In genomic region chr3:72380711-72381508, GRCh38 we compare ENCODE assay signal across 15 cellular contexts.
A peak's percentile ranks its signal among the peaks of the same experiment; 100 is the strongest.
DNase-seq lines count a peak whose midpoint lies in the region; ATAC-seq and TF ChIP-seq lines count a peak whose summit lies in the region.
"Had no signal": no experiment of that assay in that cellular context is flagged by ENCODE, and none has a peak within 500 bp of the region (broad histone marks: within the 10 kb centered on the region; RNA-seq: fewer than 3 reads in every experiment).

No MANE protein-coding gene starts in this region.

- H3K4me3 Mint-ChIP-seq in activated T-cell treated with anti-CD3 and anti-CD28 coated beads, Interleukin-2, amount 50 U/mL, for 24 hours, result no peak overlapping the region
- no peak overlapping the region for H3K4me3 Mint-ChIP-seq in T-helper 17 cell
- H3K4me3 Mint-ChIP-seq in CD8-positive, alpha-beta memory T cell, result no peak overlapping the region
- H3K4me3 Mint-ChIP-seq: nephron progenitor cell had no signal

- POLR2A ChIA-PET in CD8-positive, alpha-beta memory T cell (lab: Charles Lee), result no interaction called here

- TF ChIP-seq POLR2A in tibial nerve (IDR thresholded peaks at IDR 0.05), result no peak

- no peaks in the 10 kb centered on the region for H3K27me3 ChIP-seq in tibial nerve
- no peaks in the 10 kb centered on the region for H3K27me3 ChIP-seq in CD8-positive, alpha-beta memory T cell (ENCODE audit: insufficient read depth, low read length, poor library complexity, severe bottlenecking)
- H3K27me3 ChIP-seq: adrenal gland had no signal

- CTCF ChIA-PET in CD8-positive, alpha-beta memory T cell (lab: Charles Lee), result interaction anchor here (1.2 kb wide), 1 partner anchor 11 kb away, joined by 3 read pairs; no protein-coding TSS in a partner anchor

- peaks cover 65% of the 10 kb centered on the region for H3K36me3 Mint-ChIP-seq in activated T-cell treated with anti-CD3 and anti-CD28 coated beads, Interleukin-2, amount 50 U/mL, for 24 hours (ENCODE audit: low read depth)
- H3K36me3 Mint-ChIP-seq in T-helper 17 cell (ENCODE audit: low read depth), result peaks cover 6% of the 10 kb centered on the region
- H3K36me3 Mint-ChIP-seq in CD8-positive, alpha-beta memory T cell, result peaks cover 0 to 27% (median 0%) of the 10 kb centered on the region in 3 donors

- H3K27ac Mint-ChIP-seq in activated T-cell treated with anti-CD3 and anti-CD28 coated beads, Interleukin-2, amount 50 U/mL, for 24 hours, result peak overlapping the region; percentile 15
- H3K27ac Mint-ChIP-seq in T-helper 17 cell, result peak overlapping the region; percentile 54
- peak overlapping the region in 3 of 8 donors; percentile 37 to 69 (median 43) for H3K27ac Mint-ChIP-seq in CD8-positive, alpha-beta memory T cell
- H3K27ac Mint-ChIP-seq: nephron progenitor cell had no signal

- ATAC-seq in T-helper 17 cell, result no peak

- TF ChIP-seq EP300 in tibial nerve (IDR thresholded peaks at IDR 0.05), result no peak

- H3K9me3 ChIP-seq in T-helper 17 cell (ENCODE audit: control insufficient read depth, low read length, poor library complexity, severe bottlenecking) (no peaks in the 10 kb centered on the region), tibial nerve (no peaks in the 10 kb centered on the region)
- no peaks in the 10 kb centered on the region for H3K9me3 ChIP-seq in CD8-positive, alpha-beta memory T cell (ENCODE audit: low read length)
- H3K9me3 ChIP-seq: adrenal gland, HAP-1 had no signal

- H3K27me3 Mint-ChIP-seq in activated T-cell treated with anti-CD3 and anti-CD28 coated beads, Interleukin-2, amount 50 U/mL, for 24 hours, result no peaks in the 10 kb centered on the region
- no peaks in the 10 kb centered on the region for H3K27me3 Mint-ChIP-seq in T-helper 17 cell
- no peaks in the 10 kb centered on the region for H3K27me3 Mint-ChIP-seq in CD8-positive, alpha-beta memory T cell

- peaks cover 0 to 10% (median 0%) of the 10 kb centered on the region in 3 donors for H3K36me3 ChIP-seq in tibial nerve
- H3K36me3 ChIP-seq in CD8-positive, alpha-beta memory T cell (ENCODE audit: insufficient read depth, low read length), result peaks cover 4% of the 10 kb centered on the region

- TF ChIP-seq CTCF in tibial nerve (IDR thresholded peaks at IDR 0.05), result no peak

- DNase-seq in activated T-cell treated with anti-CD3 and anti-CD28 coated beads, Interleukin-2, amount 50 U/mL, for 24 hours, result no peak
- DNase-seq in activated T-cell treated with anti-CD3 and anti-CD28 coated beads, Interleukin-2, amount 50 U/mL, for 1 hour, result no peak
- no peak for DNase-seq in T-helper 17 cell
- peak; percentile 14 for DNase-seq in kidney tubule cell (ENCODE audit: low spot score)
- DNase-seq in tibial nerve (ENCODE audit: low spot score in 2 of 2), result no peak
- no peak for DNase-seq in HT-29 (ENCODE audit: low spot score)
- no peak for DNase-seq in NCI-H774 (lab: John Stamatoyannopoulos, UW)
- no peak for DNase-seq in CD8-positive, alpha-beta memory T cell
- DNase-seq: DND-41, NCI-H1048, NCI-H526, nephron progenitor cell, Right ventricle myocardium superior had no signal

- H3K4me3 ChIP-seq in tibial nerve, result no peak overlapping the region
- H3K4me3 ChIP-seq in CD8-positive, alpha-beta memory T cell (ENCODE audit: low read length), result no peak overlapping the region
- H3K4me3 ChIP-seq: adrenal gland, HAP-1 had no signal

- no peaks in the 10 kb centered on the region for H3K9me3 Mint-ChIP-seq in activated T-cell treated with anti-CD3 and anti-CD28 coated beads, Interleukin-2, amount 50 U/mL, for 24 hours
- H3K9me3 Mint-ChIP-seq in CD8-positive, alpha-beta memory T cell, result no peaks in the 10 kb centered on the region
- H3K9me3 Mint-ChIP-seq: nephron progenitor cell had no signal

- H3K4me1 Mint-ChIP-seq in activated T-cell treated with anti-CD3 and anti-CD28 coated beads, Interleukin-2, amount 50 U/mL, for 24 hours (ENCODE audit: low read depth), result peaks cover 89% of the 10 kb centered on the region
- H3K4me1 Mint-ChIP-seq in T-helper 17 cell, result peaks cover 40% of the 10 kb centered on the region
- peaks cover 7 to 41% (median 16%) of the 10 kb centered on the region in 3 donors for H3K4me1 Mint-ChIP-seq in CD8-positive, alpha-beta memory T cell

- H3K4me1 ChIP-seq in tibial nerve, result peaks cover 0 to 77% (median 39%) of the 10 kb centered on the region in 4 donors
- H3K4me1 ChIP-seq in CD8-positive, alpha-beta memory T cell (ENCODE audit: insufficient read depth, low read length), result peaks cover 30% of the 10 kb centered on the region

- H3K27ac ChIP-seq in tibial nerve, result peak overlapping the region in 3 of 4 donors; percentile 5 to 83 (median 60)
- H3K27ac ChIP-seq in CD8-positive, alpha-beta memory T cell (ENCODE audit: low read depth, low read length), result no peak overlapping the region

- WGBS in tibial nerve, 2 donors, result 93 to 94% methylated on average over 8 of the region's 8 CpGs
